18 cellular contexts compared by ENCODE assay signal in the genomic region with DNA sequence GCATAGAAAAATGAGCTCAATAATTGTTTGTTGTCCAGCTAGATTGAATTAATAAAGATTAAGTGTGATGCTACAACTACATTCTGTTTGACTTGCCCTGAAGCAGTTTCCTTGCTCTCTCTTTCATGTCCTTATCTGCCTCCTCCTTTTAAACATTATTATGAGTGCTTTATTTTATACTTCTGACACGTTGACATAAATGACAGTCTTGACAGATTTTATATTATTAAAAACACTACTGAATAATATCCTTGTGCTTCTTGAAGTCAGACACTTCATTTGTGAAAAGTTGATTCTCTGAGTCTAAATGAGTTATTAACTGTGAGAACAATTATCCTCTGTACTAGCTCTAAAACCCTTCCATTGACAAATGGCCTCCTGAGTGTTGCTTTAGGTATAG. TPM values are rescaled to one million over a fixed set of nuclear protein-coding genes. Genes with fewer than 3 reads are reported as not detected.
A peak's percentile ranks its signal among the peaks of the same experiment; 100 is the strongest.
DNase-seq lines count a peak whose midpoint lies in the region; ATAC-seq lines count a peak whose summit lies in the region.
"Had no signal": no experiment of that assay in that cellular context is flagged by ENCODE, and none has a peak within 500 bp of the region (broad histone marks: within the 10 kb centered on the region; RNA-seq: fewer than 3 reads in every experiment).

No MANE protein-coding gene starts in this region.

- H3K27me3 ChIP-seq in CD8-positive, alpha-beta memory T cell (ENCODE audit: insufficient read depth, low read length, poor library complexity, severe bottlenecking), result no peaks in the 10 kb centered on the region

- CTCF ChIA-PET in activated naive CD4-positive, alpha-beta T cell treated with anti-CD3 and anti-CD28 coated beads, Interleukin-2, amount 10 ng/mL, durations not matched to agents 7 days and 5 days (lab: Charles Lee), result interaction anchor here (1.3 kb wide), 1 partner anchor 15 kb away, joined by 3 read pairs; no protein-coding TSS in a partner anchor
- CTCF ChIA-PET in CD8-positive, alpha-beta memory T cell (lab: Charles Lee), result interaction anchor here (1.1 kb wide), 1 partner anchor 59 kb away, joined by 3 read pairs; a partner anchor contains a TSS

- no peaks in the 10 kb centered on the region for H3K36me3 ChIP-seq in CD8-positive, alpha-beta memory T cell (ENCODE audit: insufficient read depth, low read length)

- no peaks in the 10 kb centered on the region for H3K9me3 ChIP-seq in CD8-positive, alpha-beta memory T cell (ENCODE audit: low read length)

- peaks cover 37% of the 10 kb centered on the region for H3K4me1 ChIP-seq in CD8-positive, alpha-beta memory T cell (ENCODE audit: insufficient read depth, low read length)

- peak overlapping the region; percentile 2 for H3K27ac Mint-ChIP-seq in activated naive CD4-positive, alpha-beta T cell treated with anti-CD3 and anti-CD28 coated beads, Interleukin-2, amount 50 U/mL, for 24 hours
- H3K27ac Mint-ChIP-seq in activated naive CD4-positive, alpha-beta T cell treated with anti-CD3 and anti-CD28 coated beads, Interleukin-2, amount 10 ng/mL, durations not matched to agents 7 days and 5 days, result no peak overlapping the region
- peak overlapping the region in 7 of 8 donors; percentile 6 to 81 (median 59) for H3K27ac Mint-ChIP-seq in CD8-positive, alpha-beta memory T cell
- peak overlapping the region; percentile 38 to 47 for H3K27ac Mint-ChIP-seq in effector memory CD8-positive, alpha-beta T cell
- H3K27ac Mint-ChIP-seq: CD14-positive monocyte had no signal

- ATAC-seq in effector memory CD8-positive, alpha-beta T cell (replicated peaks), result no peak
- ATAC-seq in HG03439 (IDR thresholded peaks at IDR 0.05; ENCODE audit: unreplicated experiment) (no peak), GM18502 (IDR thresholded peaks at IDR 0.05; ENCODE audit: poor library complexity, unreplicated experiment) (no peak)

- peaks cover 80% of the 10 kb centered on the region for H3K4me1 Mint-ChIP-seq in activated naive CD4-positive, alpha-beta T cell treated with anti-CD3 and anti-CD28 coated beads, Interleukin-2, amount 50 U/mL, for 24 hours
- peaks cover 35% of the 10 kb centered on the region for H3K4me1 Mint-ChIP-seq in activated naive CD4-positive, alpha-beta T cell treated with anti-CD3 and anti-CD28 coated beads, Interleukin-2, amount 10 ng/mL, durations not matched to agents 7 days and 5 days
- H3K4me1 Mint-ChIP-seq in CD8-positive, alpha-beta memory T cell, result peaks cover 75 to 87% (median 86%) of the 10 kb centered on the region in 3 donors
- H3K4me1 Mint-ChIP-seq in effector memory CD8-positive, alpha-beta T cell (ENCODE audit: low read depth in 2 of 2), result peaks cover 52 to 71% of the 10 kb centered on the region in 2 donors

- no peak overlapping the region for H3K4me3 Mint-ChIP-seq in activated naive CD4-positive, alpha-beta T cell treated with anti-CD3 and anti-CD28 coated beads, Interleukin-2, amount 50 U/mL, for 24 hours
- H3K4me3 Mint-ChIP-seq in activated naive CD4-positive, alpha-beta T cell treated with anti-CD3 and anti-CD28 coated beads, Interleukin-2, amount 10 ng/mL, durations not matched to agents 7 days and 5 days, result no peak overlapping the region
- peak overlapping the region in 5 of 7 donors; percentile 0 to 26 (median 6) for H3K4me3 Mint-ChIP-seq in CD8-positive, alpha-beta memory T cell
- H3K4me3 Mint-ChIP-seq in effector memory CD8-positive, alpha-beta T cell, result peak overlapping the region in 1 of 2 donors; percentile 20
- H3K4me3 Mint-ChIP-seq: CD14-positive monocyte had no signal

- peaks cover 7% of the 10 kb centered on the region for H3K36me3 Mint-ChIP-seq in activated naive CD4-positive, alpha-beta T cell treated with anti-CD3 and anti-CD28 coated beads, Interleukin-2, amount 50 U/mL, for 24 hours
- peaks cover 34% of the 10 kb centered on the region for H3K36me3 Mint-ChIP-seq in activated naive CD4-positive, alpha-beta T cell treated with anti-CD3 and anti-CD28 coated beads, Interleukin-2, amount 10 ng/mL, durations not matched to agents 7 days and 5 days
- H3K36me3 Mint-ChIP-seq in CD8-positive, alpha-beta memory T cell, result peaks cover 0 to 15% (median 7%) of the 10 kb centered on the region in 3 donors
- peaks cover 7% of the 10 kb centered on the region for H3K36me3 Mint-ChIP-seq in effector memory CD8-positive, alpha-beta T cell (ENCODE audit: insufficient read depth)

- no peak overlapping the region for H3K27ac ChIP-seq in CD8-positive, alpha-beta memory T cell (ENCODE audit: low read depth, low read length)

- no peaks in the 10 kb centered on the region for H3K9me3 Mint-ChIP-seq in activated naive CD4-positive, alpha-beta T cell treated with anti-CD3 and anti-CD28 coated beads, Interleukin-2, amount 50 U/mL, for 24 hours
- H3K9me3 Mint-ChIP-seq in activated naive CD4-positive, alpha-beta T cell treated with anti-CD3 and anti-CD28 coated beads, Interleukin-2, amount 10 ng/mL, durations not matched to agents 7 days and 5 days, result no peaks in the 10 kb centered on the region
- no peaks in the 10 kb centered on the region for H3K9me3 Mint-ChIP-seq in CD8-positive, alpha-beta memory T cell
- H3K9me3 Mint-ChIP-seq in effector memory CD8-positive, alpha-beta T cell, result no peaks in the 10 kb centered on the region
- H3K9me3 Mint-ChIP-seq: CD14-positive monocyte had no signal

- POLR2A ChIA-PET in CD8-positive, alpha-beta memory T cell (lab: Charles Lee), result no interaction called here

- no peaks in the 10 kb centered on the region for H3K27me3 Mint-ChIP-seq in activated naive CD4-positive, alpha-beta T cell treated with anti-CD3 and anti-CD28 coated beads, Interleukin-2, amount 50 U/mL, for 24 hours
- no peaks in the 10 kb centered on the region for H3K27me3 Mint-ChIP-seq in activated naive CD4-positive, alpha-beta T cell treated with anti-CD3 and anti-CD28 coated beads, Interleukin-2, amount 10 ng/mL, durations not matched to agents 7 days and 5 days
- H3K27me3 Mint-ChIP-seq in CD8-positive, alpha-beta memory T cell, result no peaks in the 10 kb centered on the region
- no peaks in the 10 kb centered on the region for H3K27me3 Mint-ChIP-seq in effector memory CD8-positive, alpha-beta T cell

- H3K4me3 ChIP-seq in CD8-positive, alpha-beta memory T cell (ENCODE audit: low read length), result no peak overlapping the region

- no peak for DNase-seq in activated naive CD4-positive, alpha-beta T cell treated with anti-CD3 and anti-CD28 coated beads, Interleukin-2, amount 10 ng/mL, durations not matched to agents 7 days and 5 days
- no peak for DNase-seq in CD8-positive, alpha-beta memory T cell
- no peak for DNase-seq in effector memory CD8-positive, alpha-beta T cell
- DNase-seq in putamen (ENCODE audit: low spot score), result peak; percentile 11
- DNase-seq in HT-29 (ENCODE audit: low spot score), result no peak
- DNase-seq: DMS79 treated with DMSO at 0.1 percent for 48 hours; HCEC 1CT; NCI-H1436; NCI-H2081; NCI-H2227 treated with DMSO at 0.1 percent for 48 hours; NCI-H526 treated with DMSO at 0.1 percent for 48 hours; NK-92 treated with Interleukin-12 subunit alpha and Interleukin-12 subunit beta, amount 100 ng/mL, for 24 hours; OCI-M1; RPMI8226 had no signal

RNA-seq across cellular contexts. Expression of a gene that starts 58.2 kb away (rescaled TPM):
- 10 to 100 TPM; 22.2 to 22.8 TPM for total RNA-seq in CD8-positive, alpha-beta memory T cell
- 94.9 TPM for polyA plus RNA-seq in CD8-positive, alpha-beta memory T cell
- total RNA-seq in HT-29 (2014; rRNA removed; shearing (Covaris generic)), result 2.5 and 3.0 TPM in 2 replicates

Comparison
In these comparisons a context has a peak if more than half of its experiments do, and no peak if none do; other contexts are left out.
1. H3K4me3 Mint-ChIP-seq: peak in CD8-positive, alpha-beta memory T cell (5 of 7); none in activated naive CD4-positive, alpha-beta T cell treated with anti-CD3 and anti-CD28 coated beads, Interleukin-2, amount 50 U/mL, for 24 hours (single experiment) and activated naive CD4-positive, alpha-beta T cell treated with anti-CD3 and anti-CD28 coated beads, Interleukin-2, amount 10 ng/mL, durations not matched to agents 7 days and 5 days (single experiment).